30 cellular contexts compared by ENCODE assay signal in genomic region chr6:116431964-116432595, GRCh38. TPM values are rescaled to one million over a fixed set of nuclear protein-coding genes. Genes with fewer than 3 reads are reported as not detected.
"Had no signal": no experiment of that assay in that cellular context is flagged by ENCODE, and none has a peak within 500 bp of the region (broad histone marks: within the 10 kb centered on the region; RNA-seq: fewer than 3 reads in every experiment).

No MANE protein-coding gene starts in this region.

- H3K4me1 Mint-ChIP-seq: immature natural killer cell had no signal

- H3K4me3 Mint-ChIP-seq: activated CD8-positive, alpha-beta T cell treated with anti-CD3 and anti-CD28 coated beads, Interleukin-2, amount 10 ng/mL, durations not matched to agents 7 days and 5 days; dendritic cell treated with granulocyte-macrophage colony-stimulating factor and Interleukin-4, amounts not matched to agents 40 ng/mL and 50 ng/mL, for 4 days; immature natural killer cell; stimulated activated naive B cell treated with anti-CD40 and anti-IgM and Interleukin-4, amounts not matched to agents 10 μg/mL and 1 μg/mL and 100 μg/mL, for 72 hours; T-helper 2 cell treated with Interferon-gamma antibody and Interleukin-4, amounts not matched to agents 5 μg/mL and 100 μg/mL, for 36 hours had no signal

- H3K36me3 ChIP-seq: transverse colon, WERI-Rb-1 had no signal

- H3K9me3 Mint-ChIP-seq: activated naive CD4-positive, alpha-beta T cell treated with anti-CD3 and anti-CD28 coated beads, Interleukin-2, amount 50 U/mL, for 72 hours; immature natural killer cell; stimulated activated naive B cell treated with anti-CD40 and anti-IgM and Interleukin-4, amounts not matched to agents 10 μg/mL and 1 μg/mL and 100 μg/mL, for 72 hours; T-helper 2 cell treated with Interferon-gamma antibody and Interleukin-4, amounts not matched to agents 5 μg/mL and 100 μg/mL, for 36 hours had no signal

- H2AFZ ChIP-seq: hepatocyte had no signal

- ATAC-seq: activated CD8-positive, alpha-beta T cell treated with anti-CD3 and anti-CD28 coated beads, Interleukin-2, amount 10 ng/mL, durations not matched to agents 7 days and 5 days; activated naive CD4-positive, alpha-beta T cell treated with anti-CD3 and anti-CD28 coated beads, Interleukin-2, amount 50 U/mL, for 72 hours; esophagus mucosa; lower lobe of right lung; mucosa of descending colon; sciatic nerve; stimulated activated naive B cell treated with anti-CD40 and anti-IgM and Interleukin-4, amounts not matched to agents 10 μg/mL and 1 μg/mL and 100 μg/mL, for 72 hours had no signal

- H3K9me3 ChIP-seq: ascending aorta, lower lobe of right lung, mucosa of descending colon, transverse colon, uterus had no signal

- H3K4me3 ChIP-seq: ascending aorta, hepatocyte, lower lobe of right lung, mucosa of descending colon, smooth muscle cell, transverse colon, uterus had no signal

- H3K27ac Mint-ChIP-seq: activated CD8-positive, alpha-beta T cell treated with anti-CD3 and anti-CD28 coated beads, Interleukin-2, amount 10 ng/mL, durations not matched to agents 7 days and 5 days; activated naive CD4-positive, alpha-beta T cell treated with anti-CD3 and anti-CD28 coated beads, Interleukin-2, amount 50 U/mL, for 72 hours; dendritic cell treated with granulocyte-macrophage colony-stimulating factor and Interleukin-4, amounts not matched to agents 40 ng/mL and 50 ng/mL, for 4 days; immature natural killer cell; stimulated activated naive B cell treated with anti-CD40 and anti-IgM and Interleukin-4, amounts not matched to agents 10 μg/mL and 1 μg/mL and 100 μg/mL, for 72 hours; T-helper 2 cell treated with Interferon-gamma antibody and Interleukin-4, amounts not matched to agents 5 μg/mL and 100 μg/mL, for 36 hours had no signal

- DNase-seq: activated CD4-positive, alpha-beta T cell treated with anti-CD3 and anti-CD28 coated beads for 1 hour; activated CD4-positive, alpha-beta T cell treated with anti-CD3 and anti-CD28 coated beads, Interleukin-2, amount 50 U/mL, for 1 hour; activated CD8-positive, alpha-beta T cell treated with anti-CD3 and anti-CD28 coated beads, Interleukin-2, amount 10 ng/mL, durations not matched to agents 7 days and 5 days; activated T-cell treated with anti-CD3 and anti-CD28 coated beads, Interleukin-2, amount 50 U/mL, for 1 hour; brain microvascular endothelial cell; caudate nucleus; effector CD8-positive, alpha-beta T cell; foreskin melanocyte; glutamatergic neuron; immature natural killer cell; lower lobe of right lung; mesendoderm; mucosa of descending colon; nucleus accumbens; stimulated activated CD4-positive, alpha-beta T cell treated with anti-CD3 and anti-CD28 coated beads, Interleukin-2, amount 100 ng/mL, for 48 hours; stimulated activated CD8-positive, alpha-beta memory T cell treated with anti-CD3 and anti-CD28 coated beads, Interleukin-4, amount 100 ng/mL, for 48 hours; stimulated activated naive B cell treated with anti-CD40 and anti-IgM and Interleukin-4, amounts not matched to agents 10 μg/mL and 1 μg/mL and 100 μg/mL, for 72 hours; transverse colon; uterus; WERI-Rb-1 had no signal

- H3K4me2 ChIP-seq: hepatocyte, smooth muscle cell had no signal

- H3K79me2 ChIP-seq: hepatocyte had no signal

- H3K27me3 Mint-ChIP-seq: dendritic cell treated with granulocyte-macrophage colony-stimulating factor and Interleukin-4, amounts not matched to agents 40 ng/mL and 50 ng/mL, for 4 days; stimulated activated naive B cell treated with anti-CD40 and anti-IgM and Interleukin-4, amounts not matched to agents 10 μg/mL and 1 μg/mL and 100 μg/mL, for 72 hours had no signal

- FAIRE-seq: endothelial cell of umbilical vein, TTC549 had no signal

- H3K36me3 Mint-ChIP-seq: activated naive CD4-positive, alpha-beta T cell treated with anti-CD3 and anti-CD28 coated beads, Interleukin-2, amount 50 U/mL, for 72 hours; immature natural killer cell had no signal

- H3K27ac ChIP-seq: ascending aorta, brain microvascular endothelial cell, hepatocyte, lower lobe of right lung, transverse colon, uterus, WERI-Rb-1 had no signal

- H3K4me1 ChIP-seq: ascending aorta, lower lobe of right lung, transverse colon, uterus had no signal

- H3K27me3 ChIP-seq: ascending aorta, brain microvascular endothelial cell, hepatocyte, transverse colon, uterus had no signal

RNA-seq across cellular contexts. Expression of gene CALHM6, which starts 29.1 kb away (rescaled TPM):
- total RNA-seq: ascending aorta, endothelial cell of umbilical vein had no signal
